ENCODE assay signal across 18 cellular contexts in the genomic region with DNA sequence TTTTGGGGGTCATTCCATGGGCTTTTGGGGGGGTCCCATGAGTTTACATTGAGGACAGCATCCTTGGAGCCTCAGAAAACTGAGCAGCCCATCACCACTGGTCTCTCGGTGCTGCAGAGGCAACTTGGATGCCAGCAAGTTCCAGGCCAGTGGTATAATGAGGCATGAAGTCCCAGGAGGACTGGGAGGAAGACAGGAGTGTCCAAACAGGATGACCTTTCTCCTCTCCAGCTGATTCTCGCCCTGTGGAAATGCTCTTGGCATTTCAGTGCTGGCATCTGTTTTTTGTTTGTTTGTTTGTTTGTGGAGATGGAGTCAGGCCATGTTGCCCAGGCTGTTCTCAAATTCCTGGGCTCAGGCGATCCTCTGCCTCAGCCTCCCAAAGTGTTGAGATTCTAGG.
DNase-seq lines count a peak whose midpoint lies in the region; ATAC-seq, FAIRE-seq and TF ChIP-seq lines count a peak whose summit lies in the region.
"Had no signal": no experiment of that assay in that cellular context is flagged by ENCODE, and none has a peak within 500 bp of the region (broad histone marks: within the 10 kb centered on the region; RNA-seq: fewer than 3 reads in every experiment).

No MANE protein-coding gene starts in this region.

- POLR2A ChIA-PET in activated CD8-positive, alpha-beta T cell treated with anti-CD3 and anti-CD28 coated beads for 36 hours (lab: Charles Lee), result no interaction called here
- POLR2A ChIA-PET in naive thymus-derived CD8-positive, alpha-beta T cell (lab: Charles Lee), result no interaction called here

- no peak for TF ChIP-seq CTCF in AG10803 (conservative IDR thresholded peaks at IDR 0.05; ENCODE audit: low read length)
- TF ChIP-seq CTCF in activated CD8-positive, alpha-beta T cell treated with anti-CD3 and anti-CD28 coated beads for 36 hours (IDR thresholded peaks at IDR 0.05), result no peak

- H3K4me3 Mint-ChIP-seq in activated CD8-positive, alpha-beta T cell treated with anti-CD3 and anti-CD28 coated beads for 36 hours, result no peak overlapping the region
- H3K4me3 Mint-ChIP-seq in naive thymus-derived CD8-positive, alpha-beta T cell, result no peak overlapping the region

- no peaks in the 10 kb centered on the region for H3K36me3 Mint-ChIP-seq in activated CD8-positive, alpha-beta T cell treated with anti-CD3 and anti-CD28 coated beads for 36 hours (ENCODE audit: low read depth)
- H3K36me3 Mint-ChIP-seq in naive thymus-derived CD8-positive, alpha-beta T cell, result no peaks in the 10 kb centered on the region

- peak overlapping the region; percentile 63 for H3K27ac Mint-ChIP-seq in activated CD8-positive, alpha-beta T cell treated with anti-CD3 and anti-CD28 coated beads for 36 hours
- peak overlapping the region in 7 of 10 donors; percentile 29 to 90 (median 79) for H3K27ac Mint-ChIP-seq in naive thymus-derived CD8-positive, alpha-beta T cell

- no peak for ATAC-seq in activated CD8-positive, alpha-beta T cell treated with anti-CD3 and anti-CD28 coated beads for 36 hours
- ATAC-seq in naive thymus-derived CD8-positive, alpha-beta T cell, result no peak
- ATAC-seq in HG03135 (IDR thresholded peaks at IDR 0.05; ENCODE audit: unreplicated experiment), result no peak

- peaks cover 7% of the 10 kb centered on the region for H3K9me3 Mint-ChIP-seq in activated CD8-positive, alpha-beta T cell treated with anti-CD3 and anti-CD28 coated beads for 36 hours
- H3K9me3 Mint-ChIP-seq in naive thymus-derived CD8-positive, alpha-beta T cell, result peaks cover 0 to 13% (median 0%) of the 10 kb centered on the region in 9 donors

- H3K27me3 Mint-ChIP-seq in activated CD8-positive, alpha-beta T cell treated with anti-CD3 and anti-CD28 coated beads for 36 hours, result no peaks in the 10 kb centered on the region
- no peaks in the 10 kb centered on the region for H3K27me3 Mint-ChIP-seq in naive thymus-derived CD8-positive, alpha-beta T cell
- H3K27me3 Mint-ChIP-seq: CD4-positive, alpha-beta memory T cell had no signal

- peak; percentile 9 for FAIRE-seq in GM12891 (lab: Jason Lieb, UNC)
- FAIRE-seq: D721Med had no signal

- intact Hi-C loops in activated CD8-positive, alpha-beta T cell treated with anti-CD3 and anti-CD28 coated beads for 36 hours (cut with micrococcal nuclease), result no loop called here

- peaks cover 21% of the 10 kb centered on the region for H3K4me1 Mint-ChIP-seq in activated CD8-positive, alpha-beta T cell treated with anti-CD3 and anti-CD28 coated beads for 36 hours (ENCODE audit: low read depth)
- peaks cover 20 to 40% (median 30%) of the 10 kb centered on the region in 4 donors for H3K4me1 Mint-ChIP-seq in naive thymus-derived CD8-positive, alpha-beta T cell

- DNase-seq in AG10803 (ENCODE audit: low read depth), result peak; percentile 42
- DNase-seq in GM12891 (ENCODE audit: insufficient read length, low spot score), result no peak
- DNase-seq in activated CD8-positive, alpha-beta T cell treated with anti-CD3 and anti-CD28 coated beads for 36 hours, result no peak
- DNase-seq in naive thymus-derived CD8-positive, alpha-beta T cell, result no peak
- no peak for DNase-seq in HUDEP-2 (lab: John Stamatoyannopoulos, UW; ENCODE audit: unreplicated experiment in 76 of 76)
- DNase-seq in GF-D8 (lab: John Stamatoyannopoulos, UW), result no peak
- DNase-seq: CD4-positive, alpha-beta memory T cell; DMS79 treated with DMSO at 0.1 percent for 48 hours; HCEC 1CT; NCI-H1105 treated with DMSO at 0.1 percent for 48 hours; NCI-H187; NCI-H446 treated with DMSO at 0.1 percent for 48 hours; NCI-H82; Peyer's patch; Right ventricle myocardium superior; SK-N-SH had no signal

- no peak for TF ChIP-seq POLR2A in GM12891 (IDR thresholded peaks at IDR 0.05; ENCODE audit: low read depth, low read length)

- no peak overlapping the region for H3K4me3 ChIP-seq in AG10803 (ENCODE audit: low read length)
- H3K4me3 ChIP-seq: Peyer's patch had no signal

- CTCF ChIA-PET in activated CD8-positive, alpha-beta T cell treated with anti-CD3 and anti-CD28 coated beads for 36 hours (lab: Charles Lee), result no interaction called here

TF ChIP-seq in GM12891, 5 proteins besides CTCF, POLR2A, EP300 and RAD21:
- TF ChIP-seq POLR2AphosphoS5 (IDR thresholded peaks at IDR 0.05; ENCODE audit: low read depth, low read length) (no peak), PAX5 (IDR thresholded peaks at IDR 0.05; ENCODE audit: insufficient read depth, low read length, severe bottlenecking) (no peak), POU2F2 (IDR thresholded peaks at IDR 0.05; ENCODE audit: low read depth, low read length) (no peak), TAF1 (IDR thresholded peaks at IDR 0.05; ENCODE audit: low read depth, low read length) (no peak), SPI1 (IDR thresholded peaks at IDR 0.05; ENCODE audit: low read depth, low read length) (no peak)
